Comparison of ENCODE assay signal across 1 cellular context in the genomic region with DNA sequence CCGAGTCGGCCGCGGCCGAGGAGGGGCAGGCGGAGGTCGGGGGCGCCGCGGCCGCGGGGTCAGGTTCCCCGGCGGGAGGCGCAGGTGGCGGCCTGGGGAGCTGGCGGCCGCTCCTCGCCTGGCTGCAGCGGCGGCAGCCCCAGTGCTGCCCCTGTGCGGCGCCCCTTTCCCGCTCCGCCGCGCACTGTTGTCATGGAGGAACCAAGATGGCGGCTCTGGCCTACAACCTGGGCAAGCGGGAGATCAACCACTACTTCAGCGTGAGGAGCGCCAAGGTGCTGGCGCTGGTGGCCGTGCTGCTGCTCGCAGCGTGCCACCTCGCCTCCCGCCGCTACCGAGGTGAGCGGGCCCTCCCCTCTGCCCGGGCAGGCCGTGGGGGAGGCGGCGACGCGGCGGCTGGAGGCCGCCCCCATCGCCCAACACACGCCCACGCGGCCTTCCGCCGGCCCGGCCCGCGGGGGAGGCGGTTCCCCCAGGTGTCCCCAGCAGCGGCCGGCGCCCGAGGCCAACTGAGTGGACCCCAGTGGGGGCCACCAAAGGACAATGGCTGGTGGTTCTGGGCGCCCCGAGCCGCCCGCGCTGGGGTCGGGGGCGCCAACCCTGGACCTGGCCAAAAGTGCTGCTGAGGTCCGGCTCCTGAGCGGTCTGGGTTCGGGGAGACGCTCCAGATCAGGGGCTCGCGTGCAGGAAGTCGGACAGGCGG.
TF ChIP-seq lines count a peak whose summit lies in the region.

No MANE protein-coding gene starts in this region.

TF ChIP-seq in WTC11, 78 proteins besides CTCF, POLR2A, EP300 and RAD21 (continued from another document):
- TF ChIP-seq, protein P1, sequence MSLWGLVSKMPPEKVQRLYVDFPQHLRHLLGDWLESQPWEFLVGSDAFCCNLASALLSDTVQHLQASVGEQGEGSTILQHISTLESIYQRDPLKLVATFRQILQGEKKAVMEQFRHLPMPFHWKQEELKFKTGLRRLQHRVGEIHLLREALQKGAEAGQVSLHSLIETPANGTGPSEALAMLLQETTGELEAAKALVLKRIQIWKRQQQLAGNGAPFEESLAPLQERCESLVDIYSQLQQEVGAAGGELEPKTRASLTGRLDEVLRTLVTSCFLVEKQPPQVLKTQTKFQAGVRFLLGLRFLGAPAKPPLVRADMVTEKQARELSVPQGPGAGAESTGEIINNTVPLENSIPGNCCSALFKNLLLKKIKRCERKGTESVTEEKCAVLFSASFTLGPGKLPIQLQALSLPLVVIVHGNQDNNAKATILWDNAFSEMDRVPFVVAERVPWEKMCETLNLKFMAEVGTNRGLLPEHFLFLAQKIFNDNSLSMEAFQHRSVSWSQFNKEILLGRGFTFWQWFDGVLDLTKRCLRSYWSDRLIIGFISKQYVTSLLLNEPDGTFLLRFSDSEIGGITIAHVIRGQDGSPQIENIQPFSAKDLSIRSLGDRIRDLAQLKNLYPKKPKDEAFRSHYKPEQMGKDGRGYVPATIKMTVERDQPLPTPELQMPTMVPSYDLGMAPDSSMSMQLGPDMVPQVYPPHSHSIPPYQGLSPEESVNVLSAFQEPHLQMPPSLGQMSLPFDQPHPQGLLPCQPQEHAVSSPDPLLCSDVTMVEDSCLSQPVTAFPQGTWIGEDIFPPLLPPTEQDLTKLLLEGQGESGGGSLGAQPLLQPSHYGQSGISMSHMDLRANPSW (CRISPR knock-in tag; conservative IDR thresholded peaks at IDR 0.05; ENCODE audit: low read depth), result no peak
- TF ChIP-seq PRRX2 (CRISPR knock-in tag; IDR thresholded peaks at IDR 0.05), result no peak
- no peak for TF ChIP-seq MLX (CRISPR knock-in tag; IDR thresholded peaks at IDR 0.05)
